14 cellular contexts compared by ENCODE assay signal in the genomic region with DNA sequence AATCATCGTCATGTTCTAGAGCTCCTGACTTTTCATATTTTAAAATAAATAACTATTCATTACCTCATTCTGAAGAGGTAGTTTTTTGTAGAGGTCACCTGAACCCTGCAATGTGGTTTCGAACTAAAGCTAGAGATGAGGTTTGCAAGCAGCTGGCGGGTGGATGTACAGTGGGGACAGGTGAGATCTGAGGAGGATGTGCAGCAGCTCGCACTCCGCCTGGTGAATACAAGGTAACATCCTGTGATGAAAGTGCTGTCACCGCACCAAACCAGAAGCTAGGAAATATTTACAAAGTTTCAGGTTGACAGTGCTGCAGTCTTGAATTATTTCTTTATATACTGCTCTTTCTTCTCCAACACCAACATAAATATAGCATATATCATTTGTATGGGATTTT. TPM values are rescaled to one million over a fixed set of nuclear protein-coding genes. Genes with fewer than 3 reads are reported as not detected.
DNase-seq lines count a peak whose midpoint lies in the region; ATAC-seq lines count a peak whose summit lies in the region.
"Had no signal": no experiment of that assay in that cellular context is flagged by ENCODE, and none has a peak within 500 bp of the region (broad histone marks: within the 10 kb centered on the region; RNA-seq: fewer than 3 reads in every experiment).

No MANE protein-coding gene starts in this region.

- no peak overlapping the region for H3K27ac Mint-ChIP-seq in activated CD8-positive, alpha-beta memory T cell treated with anti-CD3 and anti-CD28 coated beads, Interleukin-2, amount 10 ng/mL, durations not matched to agents 7 days and 5 days
- peak overlapping the region; percentile 53 for H3K27ac Mint-ChIP-seq in activated naive CD8-positive, alpha-beta T cell treated with anti-CD3 and anti-CD28 coated beads, Interleukin-2, amount 50 U/mL, for 24 hours

- H3K27me3 Mint-ChIP-seq in activated CD8-positive, alpha-beta memory T cell treated with anti-CD3 and anti-CD28 coated beads, Interleukin-2, amount 10 ng/mL, durations not matched to agents 7 days and 5 days: no peaks in the 10 kb centered on the region
- H3K27me3 Mint-ChIP-seq in activated naive CD8-positive, alpha-beta T cell treated with anti-CD3 and anti-CD28 coated beads, Interleukin-2, amount 50 U/mL, for 24 hours: no peaks in the 10 kb centered on the region

- H3K4me1 Mint-ChIP-seq in activated CD8-positive, alpha-beta memory T cell treated with anti-CD3 and anti-CD28 coated beads, Interleukin-2, amount 10 ng/mL, durations not matched to agents 7 days and 5 days: peaks cover 14% of the 10 kb centered on the region
- peaks cover 32% of the 10 kb centered on the region for H3K4me1 Mint-ChIP-seq in activated naive CD8-positive, alpha-beta T cell treated with anti-CD3 and anti-CD28 coated beads, Interleukin-2, amount 50 U/mL, for 24 hours

- H3K4me3 Mint-ChIP-seq in activated CD8-positive, alpha-beta memory T cell treated with anti-CD3 and anti-CD28 coated beads, Interleukin-2, amount 10 ng/mL, durations not matched to agents 7 days and 5 days: no peak overlapping the region
- no peak overlapping the region for H3K4me3 Mint-ChIP-seq in activated naive CD8-positive, alpha-beta T cell treated with anti-CD3 and anti-CD28 coated beads, Interleukin-2, amount 50 U/mL, for 24 hours

- H3K9me3 Mint-ChIP-seq in activated CD8-positive, alpha-beta memory T cell treated with anti-CD3 and anti-CD28 coated beads, Interleukin-2, amount 10 ng/mL, durations not matched to agents 7 days and 5 days (ENCODE audit: low read depth): no peaks in the 10 kb centered on the region
- no peaks in the 10 kb centered on the region for H3K9me3 Mint-ChIP-seq in activated naive CD8-positive, alpha-beta T cell treated with anti-CD3 and anti-CD28 coated beads, Interleukin-2, amount 50 U/mL, for 24 hours

- no peaks in the 10 kb centered on the region for H3K36me3 Mint-ChIP-seq in activated CD8-positive, alpha-beta memory T cell treated with anti-CD3 and anti-CD28 coated beads, Interleukin-2, amount 10 ng/mL, durations not matched to agents 7 days and 5 days
- H3K36me3 Mint-ChIP-seq in activated naive CD8-positive, alpha-beta T cell treated with anti-CD3 and anti-CD28 coated beads, Interleukin-2, amount 50 U/mL, for 24 hours (ENCODE audit: low read depth): peaks cover 4% of the 10 kb centered on the region

- peak; percentile 54 for DNase-seq in activated CD8-positive, alpha-beta memory T cell treated with anti-CD3 and anti-CD28 coated beads, Interleukin-2, amount 10 ng/mL, durations not matched to agents 7 days and 5 days
- no peak for DNase-seq in activated CD8-positive, alpha-beta memory T cell treated with anti-CD3 and anti-CD28 coated beads, Interleukin-2, amount 50 U/mL, for 48 hours
- peak; percentile 44 for DNase-seq in activated T-cell treated with anti-CD3 and anti-CD28 coated beads, Interleukin-2, amount 50 U/mL, for 1 hour
- peak; percentile 26 for DNase-seq in activated naive CD8-positive, alpha-beta T cell treated with anti-CD3 and anti-CD28 coated beads, Interleukin-2, amount 50 U/mL, for 24 hours
- DNase-seq in stimulated activated CD8-positive, alpha-beta memory T cell treated with anti-CD3 and anti-CD28 coated beads, Interleukin-12 subunit alpha, Interleukin-12 subunit beta, amount 100 ng/mL, for 1 hour (ENCODE audit: low read depth): peak; percentile 10
- DNase-seq in NCI-H345 (lab: John Stamatoyannopoulos, UW) (no peak), substantia nigra (lab: John Stamatoyannopoulos, UW) (no peak)
- DNase-seq: brain microvascular endothelial cell; hypothalamus; left colon; NCI-H1105 treated with DMSO at 0.1 percent for 48 hours; NK-92 treated with Interleukin-12 subunit alpha and Interleukin-12 subunit beta, amount 100 ng/mL, for 24 hours had no signal

- H3K27ac ChIP-seq in substantia nigra (ENCODE audit: low read depth, low read length, poor library complexity, severe bottlenecking): no peak overlapping the region
- H3K27ac ChIP-seq: brain microvascular endothelial cell, RWPE1 had no signal

- ATAC-seq in activated CD8-positive, alpha-beta memory T cell treated with anti-CD3 and anti-CD28 coated beads, Interleukin-2, amount 10 ng/mL, durations not matched to agents 7 days and 5 days: peak; percentile 76
- ATAC-seq in activated naive CD8-positive, alpha-beta T cell treated with anti-CD3 and anti-CD28 coated beads, Interleukin-2, amount 50 U/mL, for 24 hours: peak; percentile 93
- no peak for ATAC-seq in HG02981 (IDR thresholded peaks at IDR 0.05; ENCODE audit: unreplicated experiment)
- ATAC-seq: left colon had no signal

- CTCF ChIA-PET in activated CD8-positive, alpha-beta memory T cell treated with anti-CD3 and anti-CD28 coated beads, Interleukin-2, amount 10 ng/mL, durations not matched to agents 7 days and 5 days (lab: Charles Lee): interaction anchor here (0.9 to 1.8 kb wide), 2 partner anchors 15 to 288 kb away, joined by 4 to 5 read pairs; no protein-coding TSS in a partner anchor

RNA-seq across cellular contexts. Expression of a gene that starts 26.5 kb away (rescaled TPM):
- total RNA-seq in activated CD8-positive, alpha-beta memory T cell treated with anti-CD3 and anti-CD28 coated beads, Interleukin-2, amount 10 ng/mL, durations not matched to agents 7 days and 5 days: 100 to 1,000 TPM; 165 to 170 TPM

RNA-seq across cellular contexts. Expression of a gene that starts 50.3 kb away (rescaled TPM):
- 10 to 100 TPM; 18.3 to 23.2 TPM for total RNA-seq in activated CD8-positive, alpha-beta memory T cell treated with anti-CD3 and anti-CD28 coated beads, Interleukin-2, amount 10 ng/mL, durations not matched to agents 7 days and 5 days

Comparison
In these comparisons a context has a peak if more than half of its experiments do, and no peak if none do; other contexts are left out.
1. DNase-seq: peak in activated CD8-positive, alpha-beta memory T cell treated with anti-CD3 and anti-CD28 coated beads, Interleukin-2, amount 10 ng/mL, durations not matched to agents 7 days and 5 days (single experiment), activated T-cell treated with anti-CD3 and anti-CD28 coated beads, Interleukin-2, amount 50 U/mL, for 1 hour (single experiment), activated naive CD8-positive, alpha-beta T cell treated with anti-CD3 and anti-CD28 coated beads, Interleukin-2, amount 50 U/mL, for 24 hours (single experiment) and stimulated activated CD8-positive, alpha-beta memory T cell treated with anti-CD3 and anti-CD28 coated beads, Interleukin-12 subunit alpha, Interleukin-12 subunit beta, amount 100 ng/mL, for 1 hour (single experiment); none in activated CD8-positive, alpha-beta memory T cell treated with anti-CD3 and anti-CD28 coated beads, Interleukin-2, amount 50 U/mL, for 48 hours (single experiment), NCI-H345 (single experiment) and substantia nigra (0 of 49).